In genomic region chr3:142960322-142960850, GRCh38 we compare ENCODE assay signal across 27 cellular contexts. TPM values are rescaled to one million over a fixed set of nuclear protein-coding genes. Genes with fewer than 3 reads are reported as not detected.
"Had no signal": no experiment of that assay in that cellular context is flagged by ENCODE, and none has a peak within 500 bp of the region (broad histone marks: within the 10 kb centered on the region; RNA-seq: fewer than 3 reads in every experiment).

No MANE protein-coding gene starts in this region.

- H3K27ac ChIP-seq: adrenal gland, neural progenitor cell, sigmoid colon, upper lobe of right lung had no signal

- H3K4me3 ChIP-seq: adrenal gland, neural progenitor cell, sigmoid colon, smooth muscle cell, upper lobe of right lung had no signal

- H2AFZ ChIP-seq: neural progenitor cell had no signal

- ATAC-seq: activated CD4-positive, alpha-beta T cell treated with anti-CD3 and anti-CD28 coated beads for 36 hours; activated T-cell treated with anti-CD3 and anti-CD28 coated beads, Interleukin-2, amount 50 U/mL, for 4 hours; left lobe of liver; naive thymus-derived CD8-positive, alpha-beta T cell; upper lobe of right lung had no signal

- H3K9me3 ChIP-seq: adrenal gland, sigmoid colon, upper lobe of right lung had no signal

- H3K4me2 ChIP-seq: neural progenitor cell, smooth muscle cell had no signal

- H3K4me1 ChIP-seq: upper lobe of right lung had no signal

- DNase-seq: activated B cell treated with CpG ODN at 0.5 μM for 24 hours; activated CD4-positive, alpha-beta T cell treated with anti-CD3 and anti-CD28 coated beads for 36 hours; activated CD4-positive, alpha-beta T cell treated with anti-CD3 and anti-CD28 coated beads, Interleukin-2, amount 50 U/mL, for 48 hours; activated CD8-positive, alpha-beta memory T cell treated with anti-CD3 and anti-CD28 coated beads, Interleukin-2, amount 50 U/mL, for 48 hours; activated naive CD4-positive, alpha-beta T cell; activated T-cell treated with anti-CD3 and anti-CD28 coated beads, Interleukin-2, amount 50 U/mL, for 4 hours; adrenal gland; central memory CD4-positive, alpha-beta T cell; effector memory CD4-positive, alpha-beta T cell; foreskin melanocyte; kidney; naive thymus-derived CD8-positive, alpha-beta T cell; posterior cingulate gyrus; sigmoid colon; stimulated activated CD4-positive, alpha-beta T cell treated with anti-CD3 and anti-CD28 coated beads, Interleukin-15, amount 100 ng/mL, for 24 hours; stimulated activated CD4-positive, alpha-beta T cell treated with anti-CD3 and anti-CD28 coated beads, Interleukin-2, amount 100 ng/mL, for 48 hours; stimulated activated naive CD4-positive, alpha-beta T cell; T-helper 9 cell; upper lobe of right lung had no signal

- H3K36me3 ChIP-seq: adrenal gland, neural progenitor cell, sigmoid colon, upper lobe of right lung had no signal

RNA-seq across cellular contexts. Expression of gene PAQR9, which starts 3.1 kb away (rescaled TPM):
- total RNA-seq: activated B cell treated with CpG ODN at 0.5 μM for 24 hours; activated CD4-positive, alpha-beta T cell treated with anti-CD3 and anti-CD28 coated beads for 36 hours; activated CD8-positive, alpha-beta memory T cell treated with anti-CD3 and anti-CD28 coated beads for 36 hours; activated T-cell treated with anti-CD3 and anti-CD28 coated beads, Interleukin-2, amount 50 U/mL, for 4 hours; activated T-helper 2 cell treated with anti-CD3 and anti-CD28 coated beads, Interferon-gamma antibody, Interleukin-2, Interleukin-4, amounts not matched to agents 10 μg/mL and 5 μg/mL and 100 μg/mL, durations not matched to agents 14 hours and 24 hours and 36 hours; dermis microvascular lymphatic vessel endothelial cell; lung microvascular endothelial cell; naive thymus-derived CD8-positive, alpha-beta T cell; sigmoid colon; subcutaneous adipose tissue; upper lobe of right lung had no signal
